12 cellular contexts compared by ENCODE assay signal in genomic region chr4:2866891-2867290, GRCh38. TPM values are rescaled to one million over a fixed set of nuclear protein-coding genes. Genes with fewer than 3 reads are reported as not detected.
DNase-seq lines count a peak whose midpoint lies in the region; TF ChIP-seq lines count a peak whose summit lies in the region.
"Had no signal": no experiment of that assay in that cellular context is flagged by ENCODE, and none has a peak within 500 bp of the region (broad histone marks: within the 10 kb centered on the region; RNA-seq: fewer than 3 reads in every experiment).

No MANE protein-coding gene starts in this region.

- H3K4me1 ChIP-seq in CD4-positive, alpha-beta memory T cell (ENCODE audit: insufficient read depth, low read length), result peaks cover 77% of the 10 kb centered on the region
- H3K4me1 ChIP-seq in Loucy (ENCODE audit: insufficient read depth, low read length, poor library complexity, severe bottlenecking) (peaks cover 45% of the 10 kb centered on the region), fibroblast of lung (ENCODE audit: control insufficient read depth, extremely low read depth, insufficient read depth, low read length) (peaks cover 19% of the 10 kb centered on the region), neural progenitor cell (peaks cover 43% of the 10 kb centered on the region)

- TF ChIP-seq CTCF in Loucy (conservative IDR thresholded peaks at IDR 0.05; ENCODE audit: low read length), result no peak
- TF ChIP-seq CTCF in fibroblast of lung (conservative IDR thresholded peaks at IDR 0.05 in 1 of 2, IDR thresholded peaks at IDR 0.05 in 1 of 2; ENCODE audit: low read depth in 1 of 2, low read length in 2 of 2), result no peak
- TF ChIP-seq CTCF in neural progenitor cell (IDR thresholded peaks at IDR 0.05), result no peak

- H3K9me3 ChIP-seq in CD4-positive, alpha-beta memory T cell (ENCODE audit: control insufficient read depth in 1 of 2, low read length in 2 of 2), result no peaks in the 10 kb centered on the region
- H3K9me3 ChIP-seq in Loucy (ENCODE audit: insufficient read depth, low read depth, low read length) (no peaks in the 10 kb centered on the region), fibroblast of lung (ENCODE audit: control insufficient read depth, insufficient read depth, low read depth, low read length) (no peaks in the 10 kb centered on the region), neural progenitor cell (ENCODE audit: low read depth) (no peaks in the 10 kb centered on the region)

- peak overlapping the region in 4 of 7 donors; percentile 31 to 65 (median 60) for H3K27ac Mint-ChIP-seq in CD4-positive, alpha-beta memory T cell
- no peak overlapping the region for H3K27ac Mint-ChIP-seq in neural progenitor cell
- H3K27ac Mint-ChIP-seq in activated CD4-positive, alpha-beta memory T cell treated with anti-CD3 and anti-CD28 coated beads, Interleukin-2, amount 10 ng/mL, durations not matched to agents 7 days and 5 days, result no peak overlapping the region
- no peak overlapping the region for H3K27ac Mint-ChIP-seq in activated naive CD4-positive, alpha-beta T cell treated with anti-CD3 and anti-CD28 coated beads, Interleukin-2, amount 10 ng/mL, durations not matched to agents 7 days and 5 days

- H3K9ac ChIP-seq in Loucy (ENCODE audit: low read depth, low read length, poor library complexity, severe bottlenecking) (no peak overlapping the region), fibroblast of lung (ENCODE audit: insufficient read depth, low read length) (no peak overlapping the region), neural progenitor cell (no peak overlapping the region)

- H4K20me1 ChIP-seq in Loucy (ENCODE audit: insufficient read depth, low read length, poor library complexity, severe bottlenecking), result peaks cover 51% of the 10 kb centered on the region
- peaks cover 2% of the 10 kb centered on the region for H4K20me1 ChIP-seq in fibroblast of lung (ENCODE audit: control insufficient read depth, extremely low read depth, insufficient read depth, low read length)
- H4K20me1 ChIP-seq in neural progenitor cell (ENCODE audit: low read depth), result peaks cover 82% of the 10 kb centered on the region

- H3K27me3 Mint-ChIP-seq in CD4-positive, alpha-beta memory T cell, result no peaks in the 10 kb centered on the region
- H3K27me3 Mint-ChIP-seq in neural progenitor cell (ENCODE audit: insufficient read depth, low read depth), result peaks cover 2% of the 10 kb centered on the region
- no peaks in the 10 kb centered on the region for H3K27me3 Mint-ChIP-seq in activated CD4-positive, alpha-beta memory T cell treated with anti-CD3 and anti-CD28 coated beads, Interleukin-2, amount 10 ng/mL, durations not matched to agents 7 days and 5 days
- no peaks in the 10 kb centered on the region for H3K27me3 Mint-ChIP-seq in activated naive CD4-positive, alpha-beta T cell treated with anti-CD3 and anti-CD28 coated beads, Interleukin-2, amount 10 ng/mL, durations not matched to agents 7 days and 5 days

- H3K9me3 Mint-ChIP-seq in CD4-positive, alpha-beta memory T cell, result peaks cover 0 to 1% (median 0%) of the 10 kb centered on the region in 8 donors
- no peaks in the 10 kb centered on the region for H3K9me3 Mint-ChIP-seq in neural progenitor cell
- H3K9me3 Mint-ChIP-seq in activated CD4-positive, alpha-beta memory T cell treated with anti-CD3 and anti-CD28 coated beads, Interleukin-2, amount 10 ng/mL, durations not matched to agents 7 days and 5 days, result no peaks in the 10 kb centered on the region
- no peaks in the 10 kb centered on the region for H3K9me3 Mint-ChIP-seq in activated naive CD4-positive, alpha-beta T cell treated with anti-CD3 and anti-CD28 coated beads, Interleukin-2, amount 10 ng/mL, durations not matched to agents 7 days and 5 days

- intact Hi-C loops in CD4-positive, alpha-beta memory T cell (cut with micrococcal nuclease), result no loop called here

- H2AFZ ChIP-seq in Loucy (ENCODE audit: low read length), result no peak overlapping the region
- no peak overlapping the region for H2AFZ ChIP-seq in fibroblast of lung (ENCODE audit: low read length)
- no peak overlapping the region for H2AFZ ChIP-seq in neural progenitor cell (replicated peaks)

- H3K79me2 ChIP-seq in Loucy (ENCODE audit: insufficient read depth, low read length), result peaks cover 98% of the 10 kb centered on the region
- H3K79me2 ChIP-seq in fibroblast of lung (ENCODE audit: control insufficient read depth, insufficient read depth, low read length), result peaks cover 89% of the 10 kb centered on the region
- peaks cover 99% of the 10 kb centered on the region for H3K79me2 ChIP-seq in neural progenitor cell (ENCODE audit: low read depth)

- H3K4me3 Mint-ChIP-seq in CD4-positive, alpha-beta memory T cell, result peak overlapping the region in 1 of 8 donors; percentile 27
- no peak overlapping the region for H3K4me3 Mint-ChIP-seq in neural progenitor cell
- no peak overlapping the region for H3K4me3 Mint-ChIP-seq in activated CD4-positive, alpha-beta memory T cell treated with anti-CD3 and anti-CD28 coated beads, Interleukin-2, amount 10 ng/mL, durations not matched to agents 7 days and 5 days
- H3K4me3 Mint-ChIP-seq in activated naive CD4-positive, alpha-beta T cell treated with anti-CD3 and anti-CD28 coated beads, Interleukin-2, amount 10 ng/mL, durations not matched to agents 7 days and 5 days, result no peak overlapping the region

- no peaks in the 10 kb centered on the region for H3K36me3 ChIP-seq in CD4-positive, alpha-beta memory T cell (ENCODE audit: insufficient read depth, low read length)
- H3K36me3 ChIP-seq in Loucy (ENCODE audit: insufficient read depth, low read length) (no peaks in the 10 kb centered on the region), fibroblast of lung (ENCODE audit: control insufficient read depth, insufficient read depth, low read length) (no peaks in the 10 kb centered on the region), neural progenitor cell (no peaks in the 10 kb centered on the region)

- peaks cover 54 to 91% (median 72%) of the 10 kb centered on the region in 4 donors for H3K4me1 Mint-ChIP-seq in CD4-positive, alpha-beta memory T cell
- peaks cover 38% of the 10 kb centered on the region for H3K4me1 Mint-ChIP-seq in neural progenitor cell
- peaks cover 39% of the 10 kb centered on the region for H3K4me1 Mint-ChIP-seq in activated CD4-positive, alpha-beta memory T cell treated with anti-CD3 and anti-CD28 coated beads, Interleukin-2, amount 10 ng/mL, durations not matched to agents 7 days and 5 days
- H3K4me1 Mint-ChIP-seq in activated naive CD4-positive, alpha-beta T cell treated with anti-CD3 and anti-CD28 coated beads, Interleukin-2, amount 10 ng/mL, durations not matched to agents 7 days and 5 days, result peaks cover 34% of the 10 kb centered on the region

- H3F3A ChIP-seq in Loucy (ENCODE audit: low read depth) (no peaks in the 10 kb centered on the region), neural progenitor cell (ENCODE audit: low read depth) (peaks cover 29% of the 10 kb centered on the region)

- H3K4me3 ChIP-seq in CD4-positive, alpha-beta memory T cell (ENCODE audit: low read length in 2 of 2), result no peak overlapping the region
- H3K4me3 ChIP-seq in Loucy (ENCODE audit: low read length, poor library complexity, severe bottlenecking), result no peak overlapping the region
- no peak overlapping the region for H3K4me3 ChIP-seq in fibroblast of lung (replicated peaks in 1 of 4; ENCODE audit: control extremely low read depth in 1 of 4, insufficient read depth in 1 of 4, low read depth in 3 of 4, low read length in 4 of 4)
- H3K4me3 ChIP-seq in neural progenitor cell, result peak overlapping the region; percentile 42
- H3K4me3 ChIP-seq: skin epidermis had no signal

- CTCF ChIA-PET in CD4-positive, alpha-beta memory T cell (lab: Charles Lee; ENCODE audit: partially characterized antibody), result no interaction called here
- CTCF ChIA-PET in activated CD4-positive, alpha-beta memory T cell treated with anti-CD3 and anti-CD28 coated beads, Interleukin-2, amount 10 ng/mL, durations not matched to agents 7 days and 5 days (lab: Charles Lee), result no interaction called here
- CTCF ChIA-PET in activated naive CD4-positive, alpha-beta T cell treated with anti-CD3 and anti-CD28 coated beads, Interleukin-2, amount 10 ng/mL, durations not matched to agents 7 days and 5 days (lab: Charles Lee), result interaction anchor here (1.5 kb wide), 1 partner anchor 16 kb away, joined by 3 read pairs; no protein-coding TSS in a partner anchor

- POLR2A ChIA-PET in CD4-positive, alpha-beta memory T cell (lab: Charles Lee; ENCODE audit: partially characterized antibody), result interaction anchor here (1.8 kb wide), 1 partner anchor 17 kb away, joined by 4 read pairs; no protein-coding TSS in a partner anchor
- POLR2A ChIA-PET in activated CD4-positive, alpha-beta memory T cell treated with anti-CD3 and anti-CD28 coated beads, Interleukin-2, amount 10 ng/mL, durations not matched to agents 7 days and 5 days (lab: Charles Lee), result interaction anchor here (1.3 to 2.4 kb wide), 2 partner anchors 16 to 29 kb away, joined by 3 to 7 read pairs; no protein-coding TSS in a partner anchor

- H3K36me3 Mint-ChIP-seq in CD4-positive, alpha-beta memory T cell, result peaks cover 0 to 14% of the 10 kb centered on the region in 2 donors
- H3K36me3 Mint-ChIP-seq in neural progenitor cell, result peaks cover 2% of the 10 kb centered on the region
- peaks cover 18% of the 10 kb centered on the region for H3K36me3 Mint-ChIP-seq in activated CD4-positive, alpha-beta memory T cell treated with anti-CD3 and anti-CD28 coated beads, Interleukin-2, amount 10 ng/mL, durations not matched to agents 7 days and 5 days (ENCODE audit: low read depth)
- H3K36me3 Mint-ChIP-seq in activated naive CD4-positive, alpha-beta T cell treated with anti-CD3 and anti-CD28 coated beads, Interleukin-2, amount 10 ng/mL, durations not matched to agents 7 days and 5 days, result peaks cover 14% of the 10 kb centered on the region

- H3K4me2 ChIP-seq in Loucy (ENCODE audit: low read depth, low read length, poor library complexity, severe bottlenecking) (peak overlapping the region; percentile 56), fibroblast of lung (ENCODE audit: extremely low read depth, insufficient read depth, low read length) (peak overlapping the region; percentile 92), neural progenitor cell (peak overlapping the region; percentile 91)

- H3K27ac ChIP-seq in CD4-positive, alpha-beta memory T cell (ENCODE audit: low read depth, low read length), result no peak overlapping the region
- H3K27ac ChIP-seq in fibroblast of lung (ENCODE audit: insufficient read depth, low read length), result no peak overlapping the region
- peak overlapping the region; percentile 85 for H3K27ac ChIP-seq in neural progenitor cell

- H3K27me3 ChIP-seq in CD4-positive, alpha-beta memory T cell (ENCODE audit: insufficient read depth, low read length), result no peaks in the 10 kb centered on the region
- no peaks in the 10 kb centered on the region for H3K27me3 ChIP-seq in Loucy (ENCODE audit: insufficient read depth, low read length, poor library complexity, severe bottlenecking)
- no peaks in the 10 kb centered on the region for H3K27me3 ChIP-seq in fibroblast of lung (ENCODE audit: control insufficient read depth, insufficient read depth, low read length)
- no peaks in the 10 kb centered on the region for H3K27me3 ChIP-seq in neural progenitor cell

- no peaks in the 10 kb centered on the region for H3K9me2 ChIP-seq in Loucy (replicated peaks; ENCODE audit: low read depth, low read length)

- DNase-seq in CD4-positive, alpha-beta memory T cell, result no peak
- peak in 1 of 2 donors; percentile 60 for DNase-seq in fibroblast of lung (ENCODE audit: low read depth in 2 of 2)
- peak; percentile 21 for DNase-seq in neural progenitor cell (ENCODE audit: low spot score)
- DNase-seq in activated CD4-positive, alpha-beta memory T cell treated with anti-CD3 and anti-CD28 coated beads, Interleukin-2, amount 10 ng/mL, durations not matched to agents 7 days and 5 days, result no peak
- no peak for DNase-seq in activated naive CD4-positive, alpha-beta T cell treated with anti-CD3 and anti-CD28 coated beads, Interleukin-2, amount 10 ng/mL, durations not matched to agents 7 days and 5 days
- DNase-seq in stimulated activated CD4-positive, alpha-beta T cell treated with anti-CD3 and anti-CD28 coated beads, Interleukin-2, amount 100 ng/mL, for 48 hours, result no peak
- DNase-seq in H4 (ENCODE audit: low spot score), result no peak
- DNase-seq: activated naive CD4-positive, alpha-beta T cell; NCI-H146; NCI-H69 had no signal

RNA-seq across cellular contexts. Expression of gene ADD1, which starts 23.2 kb away (rescaled TPM):
- total RNA-seq in CD4-positive, alpha-beta memory T cell, result 100 to 1,000 TPM; 289 to 293 TPM
- polyA plus RNA-seq in CD4-positive, alpha-beta memory T cell, result 100 to 1,000 TPM; 159 to 171 TPM
- total RNA-seq in fibroblast of lung (123 and 164 TPM in 2 replicates), neural progenitor cell (ENCODE audit: low replicate concordance) (131 and 140 TPM in 2 replicates)
- polyA plus RNA-seq in fibroblast of lung, result 171 and 211 TPM in 2 replicates
- 273 and 299 TPM in 2 replicates for polyA plus RNA-seq in fibroblast of lung (2012)
- 212 and 237 TPM in 2 replicates for polyA minus RNA-seq in fibroblast of lung (ENCODE audit: low replicate concordance)
- total RNA-seq in activated CD4-positive, alpha-beta memory T cell treated with anti-CD3 and anti-CD28 coated beads, Interleukin-2, amount 10 ng/mL, durations not matched to agents 7 days and 5 days, result 100 to 1,000 TPM; 266 to 277 TPM
- total RNA-seq in H4 (2014; rRNA removed; shearing (Covaris generic)), result 117 and 125 TPM in 2 replicates

Comparison
In these comparisons a context has a peak if more than half of its experiments do, and no peak if none do; other contexts are left out.
1. H3K27ac Mint-ChIP-seq: peak in CD4-positive, alpha-beta memory T cell (4 of 7); none in neural progenitor cell (single experiment), activated CD4-positive, alpha-beta memory T cell treated with anti-CD3 and anti-CD28 coated beads, Interleukin-2, amount 10 ng/mL, durations not matched to agents 7 days and 5 days (single experiment) and activated naive CD4-positive, alpha-beta T cell treated with anti-CD3 and anti-CD28 coated beads, Interleukin-2, amount 10 ng/mL, durations not matched to agents 7 days and 5 days (single experiment).
2. Peak in every context shown above with its lines, with median percentiles within 50 percentile points of each other: H3K4me2 ChIP-seq.